23 cellular contexts compared by ENCODE assay signal in genomic region chr5:142313693-142314092, GRCh38. TPM values are rescaled to one million over a fixed set of nuclear protein-coding genes. Genes with fewer than 3 reads are reported as not detected.
A peak's percentile ranks its signal among the peaks of the same experiment; 100 is the strongest.
DNase-seq lines count a peak whose midpoint lies in the region; ATAC-seq and TF ChIP-seq lines count a peak whose summit lies in the region.
"Had no signal": no experiment of that assay in that cellular context is flagged by ENCODE, and none has a peak within 500 bp of the region (broad histone marks: within the 10 kb centered on the region; RNA-seq: fewer than 3 reads in every experiment).

No MANE protein-coding gene starts in this region.

- no peaks in the 10 kb centered on the region for H3K9me3 Mint-ChIP-seq in type B pancreatic cell
- H3K9me3 Mint-ChIP-seq: activated T-cell treated with anti-CD3 and anti-CD28 coated beads, Interleukin-2, amount 50 U/mL, for 24 hours; neural crest cell; stimulated activated memory B cell treated with anti-CD40 and anti-IgM and Interleukin-4, amounts not matched to agents 10 μg/mL and 1 μg/mL and 100 μg/mL, for 72 hours had no signal

- no peaks in the 10 kb centered on the region for H4K20me1 ChIP-seq in fibroblast of lung (ENCODE audit: control insufficient read depth, extremely low read depth, insufficient read depth, low read length)

- H3K4me1 ChIP-seq in fibroblast of lung (ENCODE audit: control insufficient read depth, extremely low read depth, insufficient read depth, low read length): peaks cover 48% of the 10 kb centered on the region
- H3K4me1 ChIP-seq in skeletal muscle satellite cell (ENCODE audit: control insufficient read depth, insufficient read depth, low read length): peaks cover 59% of the 10 kb centered on the region

- no peaks in the 10 kb centered on the region for H3K27me3 Mint-ChIP-seq in type B pancreatic cell
- H3K27me3 Mint-ChIP-seq: activated T-cell treated with anti-CD3 and anti-CD28 coated beads, Interleukin-2, amount 50 U/mL, for 24 hours had no signal

- TF ChIP-seq CTCF in fibroblast of lung (conservative IDR thresholded peaks at IDR 0.05 in 1 of 2, IDR thresholded peaks at IDR 0.05 in 1 of 2; ENCODE audit: low read depth in 1 of 2, low read length in 2 of 2): no peak
- TF ChIP-seq CTCF in type B pancreatic cell (conservative IDR thresholded peaks at IDR 0.05): no peak

- peaks cover 55% of the 10 kb centered on the region for H3K4me1 Mint-ChIP-seq in type B pancreatic cell (ENCODE audit: unreplicated experiment)
- H3K4me1 Mint-ChIP-seq: stimulated activated memory B cell treated with anti-CD40 and anti-IgM and Interleukin-4, amounts not matched to agents 10 μg/mL and 1 μg/mL and 100 μg/mL, for 72 hours had no signal

- H3K4me2 ChIP-seq in fibroblast of lung (ENCODE audit: extremely low read depth, insufficient read depth, low read length): peak overlapping the region; percentile 60
- peak overlapping the region; percentile 39 for H3K4me2 ChIP-seq in skeletal muscle satellite cell (ENCODE audit: low read length)

- H3K27ac ChIP-seq in fibroblast of lung (ENCODE audit: insufficient read depth, low read length): peak overlapping the region; percentile 65
- H3K27ac ChIP-seq: skin epidermis, suprapubic skin had no signal

- H3K4me3 ChIP-seq in fibroblast of lung (replicated peaks in 1 of 4; ENCODE audit: control extremely low read depth in 1 of 4, insufficient read depth in 1 of 4, low read depth in 3 of 4, low read length in 4 of 4) (no peak overlapping the region), skeletal muscle satellite cell (ENCODE audit: low read length) (no peak overlapping the region)
- H3K4me3 ChIP-seq: skin epidermis, suprapubic skin had no signal

- ATAC-seq in GM18868 (IDR thresholded peaks at IDR 0.05; ENCODE audit: unreplicated experiment): peak; percentile 53

- H3K36me3 ChIP-seq in fibroblast of lung (ENCODE audit: control insufficient read depth, insufficient read depth, low read length) (peaks cover 24% of the 10 kb centered on the region), skeletal muscle satellite cell (ENCODE audit: insufficient read depth, low read length) (peaks cover 88% of the 10 kb centered on the region)
- H3K36me3 ChIP-seq: suprapubic skin had no signal

- no peak overlapping the region for H3K27ac Mint-ChIP-seq in type B pancreatic cell
- H3K27ac Mint-ChIP-seq: activated T-cell treated with anti-CD3 and anti-CD28 coated beads, Interleukin-2, amount 50 U/mL, for 24 hours; stimulated activated memory B cell treated with anti-CD40 and anti-IgM and Interleukin-4, amounts not matched to agents 10 μg/mL and 1 μg/mL and 100 μg/mL, for 72 hours had no signal

- no peak overlapping the region for H3K4me3 Mint-ChIP-seq in type B pancreatic cell
- H3K4me3 Mint-ChIP-seq: activated T-cell treated with anti-CD3 and anti-CD28 coated beads, Interleukin-2, amount 50 U/mL, for 24 hours; stimulated activated memory B cell treated with anti-CD40 and anti-IgM and Interleukin-4, amounts not matched to agents 10 μg/mL and 1 μg/mL and 100 μg/mL, for 72 hours had no signal

- peaks cover 16% of the 10 kb centered on the region for H3K36me3 Mint-ChIP-seq in type B pancreatic cell
- H3K36me3 Mint-ChIP-seq: stimulated activated memory B cell treated with anti-CD40 and anti-IgM and Interleukin-4, amounts not matched to agents 10 μg/mL and 1 μg/mL and 100 μg/mL, for 72 hours had no signal

- H3K27me3 ChIP-seq in fibroblast of lung (ENCODE audit: control insufficient read depth, insufficient read depth, low read length): no peaks in the 10 kb centered on the region
- H3K27me3 ChIP-seq in skeletal muscle satellite cell (ENCODE audit: control insufficient read depth, insufficient read depth, low read length): no peaks in the 10 kb centered on the region
- H3K27me3 ChIP-seq: suprapubic skin had no signal

- peaks cover 96% of the 10 kb centered on the region for H3K79me2 ChIP-seq in fibroblast of lung (ENCODE audit: control insufficient read depth, insufficient read depth, low read length)

- H3K9ac ChIP-seq in fibroblast of lung (ENCODE audit: insufficient read depth, low read length) (no peak overlapping the region), skeletal muscle satellite cell (ENCODE audit: low read depth, low read length) (peak overlapping the region; percentile 3)

- DNase-seq in MV-4-11 (lab: John Stamatoyannopoulos, UW) (peak; percentile 8), fibroblast of lung (ENCODE audit: low read depth in 2 of 2) (no peak), GDM1 (lab: John Stamatoyannopoulos, UW) (no peak), type B pancreatic cell (ENCODE audit: extremely low spot score, unreplicated experiment) (no peak), NAMALWA (ENCODE audit: low spot score) (no peak)
- DNase-seq: activated CD8-positive, alpha-beta memory T cell treated with anti-CD3 and anti-CD28 coated beads for 24 hours; activated naive CD4-positive, alpha-beta T cell treated with Interleukin-2 at 50 U/mL for 16 hours; activated T-cell treated with anti-CD3 and anti-CD28 coated beads, Interleukin-2, amount 50 U/mL, for 24 hours; amygdala; caudate nucleus; erythroblast; Karpas-422; NCI-H1092 treated with DMSO at 0.1 percent for 48 hours; NCI-H2029; SHP77 treated with DMSO at 0.1 percent for 48 hours; stimulated activated CD4-positive, alpha-beta T cell treated with anti-CD3 and anti-CD28 coated beads, Interleukin-2, amount 100 ng/mL, for 24 hours had no signal

- H2AFZ ChIP-seq in fibroblast of lung (ENCODE audit: low read length): no peak overlapping the region

- H3K9me3 ChIP-seq in fibroblast of lung (ENCODE audit: control insufficient read depth, insufficient read depth, low read depth, low read length) (no peaks in the 10 kb centered on the region), skeletal muscle satellite cell (replicated peaks; ENCODE audit: low read length) (no peaks in the 10 kb centered on the region)
- H3K9me3 ChIP-seq: suprapubic skin had no signal

RNA-seq across cellular contexts. Expression of gene SPRY4, which starts 11.1 kb away (rescaled TPM):
- 4.5 and 4.9 TPM in 2 replicates for total RNA-seq in fibroblast of lung
- 6.0 and 13.0 TPM in 2 replicates for polyA plus RNA-seq in fibroblast of lung
- polyA plus RNA-seq in fibroblast of lung (2012): 8.7 and 16.5 TPM in 2 replicates
- 33.3 and 95.6 TPM in 2 replicates for polyA minus RNA-seq in fibroblast of lung (ENCODE audit: low replicate concordance)
- 29.9 and 38.5 TPM in 2 replicates for total RNA-seq in skeletal muscle satellite cell (2012; rRNA removed)
- total RNA-seq in type B pancreatic cell (ENCODE audit: low replicate concordance): 16.1 and 20.7 TPM in 2 replicates
- total RNA-seq: mononuclear cell had no signal
